ENCODE assay signal across 1 cellular context in genomic region chr14:89540830-89541470, GRCh38.
TF ChIP-seq lines count a peak whose summit lies in the region.

No MANE protein-coding gene starts in this region.

TF ChIP-seq in WTC11, 78 proteins besides CTCF, POLR2A, EP300 and RAD21 (continued from another document):
- TF ChIP-seq E2F4 (CRISPR knock-in tag; IDR thresholded peaks at IDR 0.05; ENCODE audit: borderline replicate concordance, low read depth), result no peak
- TF ChIP-seq ZBTB21 (CRISPR knock-in tag; IDR thresholded peaks at IDR 0.05; ENCODE audit: borderline replicate concordance), result no peak
